Comparison of ENCODE assay signal across 9 cellular contexts in genomic region chr6:63351995-63352586, GRCh38. TPM values are rescaled to one million over a fixed set of nuclear protein-coding genes. Genes with fewer than 3 reads are reported as not detected.
A peak's percentile ranks its signal among the peaks of the same experiment; 100 is the strongest.
DNase-seq lines count a peak whose midpoint lies in the region; ATAC-seq, FAIRE-seq and TF ChIP-seq lines count a peak whose summit lies in the region.
"Had no signal": no experiment of that assay in that cellular context is flagged by ENCODE, and none has a peak within 500 bp of the region (broad histone marks: within the 10 kb centered on the region; RNA-seq: fewer than 3 reads in every experiment).

No MANE protein-coding gene starts in this region.

- no peak overlapping the region for H3K4me3 ChIP-seq in GM23248
- H3K4me3 ChIP-seq in LNCaP clone FGC (ENCODE audit: low read depth, low read length), result no peak overlapping the region
- no peak overlapping the region for H3K4me3 ChIP-seq in pancreas

- H3K9me2 ChIP-seq in GM23248 (ENCODE audit: insufficient read depth), result no peaks in the 10 kb centered on the region

- no peaks in the 10 kb centered on the region for H3K79me2 ChIP-seq in GM23248 (ENCODE audit: insufficient read depth)

- H3K36me3 ChIP-seq in GM23248 (ENCODE audit: low read depth), result no peaks in the 10 kb centered on the region
- no peaks in the 10 kb centered on the region for H3K36me3 ChIP-seq in pancreas

- peak; percentile 71 for FAIRE-seq in pancreas (lab: Jason Lieb, UNC)
- FAIRE-seq: H1 had no signal

- H4K20me1 ChIP-seq in GM23248 (ENCODE audit: insufficient read depth), result no peaks in the 10 kb centered on the region

- H3K9me3 ChIP-seq in GM23248 (ENCODE audit: low read depth), result no peaks in the 10 kb centered on the region
- H3K9me3 ChIP-seq in pancreas, result no peaks in the 10 kb centered on the region
- no peaks in the 10 kb centered on the region for H3K9me3 ChIP-seq in CD4-positive, alpha-beta T cell (ENCODE audit: control insufficient read depth, low read length)

- peaks cover 4% of the 10 kb centered on the region; the same call in 1 of the 2 replicates for H3F3A ChIP-seq in GM23248 (ENCODE audit: insufficient read depth)

- H3K4me2 ChIP-seq in GM23248 (ENCODE audit: unreplicated experiment), result no peak overlapping the region

- TF ChIP-seq CTCF in LNCaP clone FGC (IDR thresholded peaks at IDR 0.05; ENCODE audit: control insufficient read depth, extremely low read depth, insufficient read depth), result peak; percentile 42
- TF ChIP-seq CTCF in pancreas (IDR thresholded peaks at IDR 0.05), result peak in 2 of 4 donors; percentile 21 to 29
- TF ChIP-seq CTCF in CD4-positive, alpha-beta T cell (IDR thresholded peaks at IDR 0.05), result no peak

- in situ Hi-C loops in GM23248 (cut with MboI), result no loop called here

- peak; percentile 75 to 82 (median 80) for ATAC-seq in pancreas
- no peak for ATAC-seq in CD4-positive, alpha-beta T cell (ENCODE audit: poor library complexity)

- no peak overlapping the region for H3K9ac ChIP-seq in GM23248

- H3K4me1 Mint-ChIP-seq in activated CD4-positive, alpha-beta T cell treated with anti-CD3 and anti-CD28 coated beads, Interleukin-2, amount 10 ng/mL, durations not matched to agents 7 days and 5 days, result peaks cover 19% of the 10 kb centered on the region
- H3K4me1 Mint-ChIP-seq in CD4-positive, alpha-beta T cell (ENCODE audit: low read depth), result peaks cover 9% of the 10 kb centered on the region

- H3K27me3 ChIP-seq in GM23248 (replicated peaks; ENCODE audit: insufficient read depth) (no peaks in the 10 kb centered on the region), pancreas (no peaks in the 10 kb centered on the region)
- no peaks in the 10 kb centered on the region for H3K27me3 ChIP-seq in CD4-positive, alpha-beta T cell (ENCODE audit: control insufficient read depth, insufficient read depth, low read length)

- H2AFZ ChIP-seq in GM23248, result no peak overlapping the region

- POLR2A ChIA-PET in activated CD4-positive, alpha-beta T cell treated with anti-CD3 and anti-CD28 coated beads, Interleukin-2, amount 10 ng/mL, durations not matched to agents 7 days and 5 days (lab: Charles Lee), result no interaction called here
- POLR2A ChIA-PET in CD4-positive, alpha-beta T cell (lab: Charles Lee), result no interaction called here

- H3K4me1 ChIP-seq in GM23248 (ENCODE audit: insufficient read depth), result peaks cover 16% of the 10 kb centered on the region
- H3K4me1 ChIP-seq in pancreas, result peaks cover 4 to 13% (median 10%) of the 10 kb centered on the region in 3 donors

- no peak for DNase-seq in activated CD4-positive, alpha-beta T cell treated with anti-CD3 and anti-CD28 coated beads, Interleukin-2, amount 10 ng/mL, durations not matched to agents 7 days and 5 days
- DNase-seq in activated CD4-positive, alpha-beta T cell treated with anti-CD3 and anti-CD28 coated beads, Interleukin-2, amount 50 U/mL, for 48 hours, result no peak
- DNase-seq in GM23248 (peak; percentile 76), LNCaP clone FGC (ENCODE audit: low read depth) (peak; percentile 37), dedifferentiated amniotic fluid mesenchymal stem cell (ENCODE audit: extremely low spot score) (peak; percentile 52), pancreas (peak in 1 of 6 donors; percentile 29)
- no peak for DNase-seq in activated CD4-positive, alpha-beta T cell treated with anti-CD3 and anti-CD28 coated beads for 4 hours
- no peak for DNase-seq in CD4-positive, alpha-beta T cell

- peak overlapping the region; percentile 44 for H3K27ac Mint-ChIP-seq in activated CD4-positive, alpha-beta T cell treated with anti-CD3 and anti-CD28 coated beads, Interleukin-2, amount 10 ng/mL, durations not matched to agents 7 days and 5 days
- no peak overlapping the region for H3K27ac Mint-ChIP-seq in CD4-positive, alpha-beta T cell

- H3K9me3 Mint-ChIP-seq in activated CD4-positive, alpha-beta T cell treated with anti-CD3 and anti-CD28 coated beads, Interleukin-2, amount 10 ng/mL, durations not matched to agents 7 days and 5 days, result no peaks in the 10 kb centered on the region
- no peaks in the 10 kb centered on the region for H3K9me3 Mint-ChIP-seq in CD4-positive, alpha-beta T cell

- H3K27ac ChIP-seq in GM23248 (no peak overlapping the region), pancreas (peak overlapping the region in 2 of 4 donors; percentile 62 to 65)
- H3K27ac ChIP-seq in CD4-positive, alpha-beta T cell (ENCODE audit: low read depth, low read length), result no peak overlapping the region

- H3K4me3 Mint-ChIP-seq in activated CD4-positive, alpha-beta T cell treated with anti-CD3 and anti-CD28 coated beads, Interleukin-2, amount 10 ng/mL, durations not matched to agents 7 days and 5 days, result peak overlapping the region; percentile 2
- H3K4me3 Mint-ChIP-seq in CD4-positive, alpha-beta T cell, result no peak overlapping the region

- peaks cover 14% of the 10 kb centered on the region for H3K27me3 Mint-ChIP-seq in activated CD4-positive, alpha-beta T cell treated with anti-CD3 and anti-CD28 coated beads, Interleukin-2, amount 10 ng/mL, durations not matched to agents 7 days and 5 days
- peaks cover 12% of the 10 kb centered on the region for H3K27me3 Mint-ChIP-seq in CD4-positive, alpha-beta T cell

- H3K36me3 Mint-ChIP-seq in activated CD4-positive, alpha-beta T cell treated with anti-CD3 and anti-CD28 coated beads, Interleukin-2, amount 10 ng/mL, durations not matched to agents 7 days and 5 days (ENCODE audit: low read depth), result no peaks in the 10 kb centered on the region
- no peaks in the 10 kb centered on the region for H3K36me3 Mint-ChIP-seq in CD4-positive, alpha-beta T cell (ENCODE audit: low read depth)

- CTCF ChIA-PET in activated CD4-positive, alpha-beta T cell treated with anti-CD3 and anti-CD28 coated beads, Interleukin-2, amount 10 ng/mL, durations not matched to agents 7 days and 5 days (lab: Charles Lee), result interaction anchor here (0.7 to 2.2 kb wide), 4 partner anchors 174 to 412 kb away, joined by 3 to 5 read pairs (median 3); no protein-coding TSS in a partner anchor
- CTCF ChIA-PET in CD4-positive, alpha-beta T cell (lab: Charles Lee), result no interaction called here

- intact Hi-C loops in pancreas (cut with DNase I), result loop anchor here in 1 of 3 donors (5.0 kb wide), 1 partner anchor 225 kb away; no protein-coding TSS in a partner anchor
- intact Hi-C loops in CD4-positive, alpha-beta T cell (cut with DNase I, micrococcal nuclease), result loop anchor here (2.0 to 5.0 kb wide), 2 partner anchors 410 to 413 kb away; no protein-coding TSS in a partner anchor

- 58 to 60% methylated on average over 6 of the region's 6 CpGs for WGBS in GM23248 (ENCODE audit: low coverage in 1 of 2, low lambda C conversion rate in 2 of 2, missing lambda C conversion rate in 2 of 2), 2 experiments
- WGBS in pancreas, 2 donors, result 16 to 25% methylated on average over 6 of the region's 6 CpGs

RNA-seq across cellular contexts. Expression of gene LGSN, which starts 32.3 kb away (rescaled TPM):
- total RNA-seq in activated CD4-positive, alpha-beta T cell treated with anti-CD3 and anti-CD28 coated beads, Interleukin-2, amount 10 ng/mL, durations not matched to agents 7 days and 5 days, result not detected
- not detected in 2 replicates for total RNA-seq in GM23248 (2014; rRNA removed; shearing (Covaris generic))
- polyA plus RNA-seq in GM23248 (2016; fragmentation: Nextera tagmentation; extraction: Ambion mirVana) (not detected in 2 replicates), pancreas (under 1 TPM; 0.04 to 0.12 TPM)
- total RNA-seq in pancreas, result under 1 TPM in 3 of 6 donors, not detected in 3; 0.19 to 0.52 (median 0.22) TPM
- total RNA-seq in CD4-positive, alpha-beta T cell, result not detected
- total RNA-seq: H1 had no signal

Comparison
In these comparisons a context has a peak if more than half of its experiments do, and no peak if none do; other contexts are left out.
1. DNase-seq: peak in GM23248 (single experiment), LNCaP clone FGC (single experiment) and dedifferentiated amniotic fluid mesenchymal stem cell (single experiment); none in activated CD4-positive, alpha-beta T cell treated with anti-CD3 and anti-CD28 coated beads, Interleukin-2, amount 10 ng/mL, durations not matched to agents 7 days and 5 days (single experiment), activated CD4-positive, alpha-beta T cell treated with anti-CD3 and anti-CD28 coated beads, Interleukin-2, amount 50 U/mL, for 48 hours (0 of 2), activated CD4-positive, alpha-beta T cell treated with anti-CD3 and anti-CD28 coated beads for 4 hours (0 of 2) and CD4-positive, alpha-beta T cell (0 of 10).